Comparison of ENCODE assay signal across 1 cellular context in the genomic region with DNA sequence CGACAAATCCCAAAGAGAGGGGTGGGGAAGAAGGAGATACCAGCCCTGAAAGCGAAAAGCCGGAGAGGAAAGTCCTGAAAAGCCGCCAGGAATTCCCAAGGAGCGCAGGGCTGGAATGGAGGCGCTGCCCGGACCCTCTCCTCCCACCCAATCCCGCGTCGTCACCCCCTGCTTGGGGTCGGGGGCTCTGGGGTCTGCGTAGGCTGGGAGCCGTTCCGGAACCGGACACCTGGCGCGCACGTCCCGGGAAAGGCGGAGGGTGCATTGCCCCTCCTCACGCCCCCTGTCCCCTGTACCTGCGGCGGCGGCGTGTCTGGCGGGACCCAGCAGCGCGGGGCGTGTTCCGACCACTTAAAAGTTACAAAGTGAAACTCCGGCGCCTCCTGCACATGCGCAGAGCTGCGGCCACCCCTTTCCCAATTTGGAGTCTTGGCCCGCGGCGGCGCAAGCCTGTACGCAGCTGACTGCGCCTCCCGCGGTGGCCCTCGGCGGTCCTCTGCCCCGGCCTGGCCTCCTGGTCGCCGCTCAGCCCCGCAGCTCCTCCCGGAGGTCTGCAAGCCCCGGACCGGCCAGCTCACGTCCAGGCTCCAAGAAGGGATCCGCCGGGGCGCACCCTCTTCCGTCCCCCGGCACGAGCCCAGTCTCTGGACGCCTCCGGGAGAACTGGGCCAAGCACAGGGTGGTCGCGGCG.
TF ChIP-seq lines count a peak whose summit lies in the region.

TSS of gene TMEM63A (minus strand) at position 373 of the 691 bp plus-strand sequence. CDS start 4,800 bp downstream, outside the sequence.

TF ChIP-seq in K562, 482 proteins besides CTCF, POLR2A, EP300 and RAD21 (continued from another document and continues in another):
- TF ChIP-seq, protein P1, sequence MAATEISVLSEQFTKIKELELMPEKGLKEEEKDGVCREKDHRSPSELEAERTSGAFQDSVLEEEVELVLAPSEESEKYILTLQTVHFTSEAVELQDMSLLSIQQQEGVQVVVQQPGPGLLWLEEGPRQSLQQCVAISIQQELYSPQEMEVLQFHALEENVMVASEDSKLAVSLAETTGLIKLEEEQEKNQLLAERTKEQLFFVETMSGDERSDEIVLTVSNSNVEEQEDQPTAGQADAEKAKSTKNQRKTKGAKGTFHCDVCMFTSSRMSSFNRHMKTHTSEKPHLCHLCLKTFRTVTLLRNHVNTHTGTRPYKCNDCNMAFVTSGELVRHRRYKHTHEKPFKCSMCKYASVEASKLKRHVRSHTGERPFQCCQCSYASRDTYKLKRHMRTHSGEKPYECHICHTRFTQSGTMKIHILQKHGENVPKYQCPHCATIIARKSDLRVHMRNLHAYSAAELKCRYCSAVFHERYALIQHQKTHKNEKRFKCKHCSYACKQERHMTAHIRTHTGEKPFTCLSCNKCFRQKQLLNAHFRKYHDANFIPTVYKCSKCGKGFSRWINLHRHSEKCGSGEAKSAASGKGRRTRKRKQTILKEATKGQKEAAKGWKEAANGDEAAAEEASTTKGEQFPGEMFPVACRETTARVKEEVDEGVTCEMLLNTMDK (IDR thresholded peaks at IDR 0.05; ENCODE audit: borderline replicate concordance, insufficient read depth, low read depth, low read length, poor library complexity, severe bottlenecking) = peak; percentile 89
- TF ChIP-seq PHF8 (IDR thresholded peaks at IDR 0.05; ENCODE audit: borderline replicate concordance, low read length) = peak; percentile 83
- TF ChIP-seq, protein P2, sequence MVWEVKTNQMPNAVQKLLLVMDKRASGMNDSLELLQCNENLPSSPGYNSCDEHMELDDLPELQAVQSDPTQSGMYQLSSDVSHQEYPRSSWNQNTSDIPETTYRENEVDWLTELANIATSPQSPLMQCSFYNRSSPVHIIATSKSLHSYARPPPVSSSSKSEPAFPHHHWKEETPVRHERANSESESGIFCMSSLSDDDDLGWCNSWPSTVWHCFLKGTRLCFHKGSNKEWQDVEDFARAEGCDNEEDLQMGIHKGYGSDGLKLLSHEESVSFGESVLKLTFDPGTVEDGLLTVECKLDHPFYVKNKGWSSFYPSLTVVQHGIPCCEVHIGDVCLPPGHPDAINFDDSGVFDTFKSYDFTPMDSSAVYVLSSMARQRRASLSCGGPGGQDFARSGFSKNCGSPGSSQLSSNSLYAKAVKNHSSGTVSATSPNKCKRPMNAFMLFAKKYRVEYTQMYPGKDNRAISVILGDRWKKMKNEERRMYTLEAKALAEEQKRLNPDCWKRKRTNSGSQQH (CRISPR knock-in tag; IDR thresholded peaks at IDR 0.05) = 0 out of 2 replicates have a peak, but pooled peaks have one; percentile 6
- TF ChIP-seq PTTG1 (tag; IDR thresholded peaks at IDR 0.05; ENCODE audit: low read depth) = no peak
- no peak for TF ChIP-seq HDAC6 (IDR thresholded peaks at IDR 0.05; ENCODE audit: low read depth, low read length)
- no peak for TF ChIP-seq RBM25 (IDR thresholded peaks at IDR 0.05; ENCODE audit: low read depth, low read length, severe bottlenecking)
- no peak for TF ChIP-seq PYGO2 (tag; IDR thresholded peaks at IDR 0.05)
- no peak for TF ChIP-seq ZNF644 (tag; IDR thresholded peaks at IDR 0.05; ENCODE audit: low read depth)
- 0 out of 2 replicates have a peak, but pooled peaks have one; percentile 4 for TF ChIP-seq ERF (CRISPR knock-in tag; IDR thresholded peaks at IDR 0.05)
- TF ChIP-seq SMARCB1 (IDR thresholded peaks at IDR 0.05; ENCODE audit: insufficient read length, low read depth) = no peak
- TF ChIP-seq TCF7L2 (IDR thresholded peaks at IDR 0.05; ENCODE audit: low read depth, low read length) = no peak
- 0 out of 2 replicates have a peak, but pooled peaks have one; percentile 49 for TF ChIP-seq ZNF224 (CRISPR knock-in tag; IDR thresholded peaks at IDR 0.05)
- TF ChIP-seq OTX1 (CRISPR knock-in tag; IDR thresholded peaks at IDR 0.05) = no peak
- TF ChIP-seq ZNF780A (CRISPR knock-in tag; IDR thresholded peaks at IDR 0.05) = no peak
- peak in 1 of 2 experiments; percentile 84; a peak in 2 of 4 replicates for TF ChIP-seq TEAD1 (CRISPR knock-in tag; IDR thresholded peaks at IDR 0.05)
- 0 out of 2 replicates have a peak, but pooled peaks have one; percentile 37 for TF ChIP-seq RBM34 (IDR thresholded peaks at IDR 0.05; ENCODE audit: borderline replicate concordance, insufficient read depth, low read length)
- peak; percentile 72 for TF ChIP-seq TBP (optimal IDR thresholded peaks at IDR 0.05; ENCODE audit: low read depth, low read length)
- no peak for TF ChIP-seq ZBTB8A (IDR thresholded peaks at IDR 0.05; ENCODE audit: partially characterized antibody)
- no peak for TF ChIP-seq SNRNP70 (optimal IDR thresholded peaks at IDR 0.05; ENCODE audit: low read depth, low read length)
- peak; percentile 65 for TF ChIP-seq RBM22 (IDR thresholded peaks at IDR 0.05; ENCODE audit: low read depth, low read length, poor library complexity, severe bottlenecking)
- TF ChIP-seq TFAP4 (CRISPR knock-in tag; IDR thresholded peaks at IDR 0.05; ENCODE audit: borderline replicate concordance) = peak; percentile 98
- TF ChIP-seq, protein P3, sequence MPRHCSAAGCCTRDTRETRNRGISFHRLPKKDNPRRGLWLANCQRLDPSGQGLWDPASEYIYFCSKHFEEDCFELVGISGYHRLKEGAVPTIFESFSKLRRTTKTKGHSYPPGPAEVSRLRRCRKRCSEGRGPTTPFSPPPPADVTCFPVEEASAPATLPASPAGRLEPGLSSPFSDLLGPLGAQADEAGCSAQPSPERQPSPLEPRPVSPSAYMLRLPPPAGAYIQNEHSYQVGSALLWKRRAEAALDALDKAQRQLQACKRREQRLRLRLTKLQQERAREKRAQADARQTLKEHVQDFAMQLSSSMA (CRISPR knock-in tag; IDR thresholded peaks at IDR 0.05) = peak; percentile 23; the same call in 1 of the 2 replicates
- TF ChIP-seq TOE1 (IDR thresholded peaks at IDR 0.05; ENCODE audit: borderline replicate concordance) = peak; percentile 27
- no peak for TF ChIP-seq TOE1 (CRISPR knock-in tag; IDR thresholded peaks at IDR 0.05; ENCODE audit: borderline replicate concordance, low read depth)
- no peak for TF ChIP-seq DMBX1 (CRISPR knock-in tag; IDR thresholded peaks at IDR 0.05; ENCODE audit: borderline replicate concordance)
- TF ChIP-seq FIP1L1 (IDR thresholded peaks at IDR 0.05; ENCODE audit: low read depth, low read length, poor library complexity, severe bottlenecking) = peak; percentile 58
- no peak for TF ChIP-seq HES1 (IDR thresholded peaks at IDR 0.05; ENCODE audit: low read depth)
- peak; percentile 79 for TF ChIP-seq POLR2B (IDR thresholded peaks at IDR 0.05; ENCODE audit: low read depth, partially characterized antibody)
- 0 out of 2 replicates have a peak, but pooled peaks have one; percentile 36 for TF ChIP-seq TRIM25 (IDR thresholded peaks at IDR 0.05; ENCODE audit: borderline replicate concordance)
- TF ChIP-seq RFX7 (CRISPR knock-in tag; IDR thresholded peaks at IDR 0.05) = no peak
- 0 out of 2 replicates have a peak, but pooled peaks have one; percentile 5 for TF ChIP-seq SMARCA4 (IDR thresholded peaks at IDR 0.05)
- TF ChIP-seq KAT7 (CRISPR knock-in tag; IDR thresholded peaks at IDR 0.05; ENCODE audit: borderline replicate concordance) = peak; percentile 97
- peak; percentile 61 for TF ChIP-seq ATF7 (IDR thresholded peaks at IDR 0.05)
- no peak for TF ChIP-seq KAT8 (IDR thresholded peaks at IDR 0.05; ENCODE audit: low read depth)
- peak; percentile 44 for TF ChIP-seq NFIC (IDR thresholded peaks at IDR 0.05)
- TF ChIP-seq, protein P4, sequence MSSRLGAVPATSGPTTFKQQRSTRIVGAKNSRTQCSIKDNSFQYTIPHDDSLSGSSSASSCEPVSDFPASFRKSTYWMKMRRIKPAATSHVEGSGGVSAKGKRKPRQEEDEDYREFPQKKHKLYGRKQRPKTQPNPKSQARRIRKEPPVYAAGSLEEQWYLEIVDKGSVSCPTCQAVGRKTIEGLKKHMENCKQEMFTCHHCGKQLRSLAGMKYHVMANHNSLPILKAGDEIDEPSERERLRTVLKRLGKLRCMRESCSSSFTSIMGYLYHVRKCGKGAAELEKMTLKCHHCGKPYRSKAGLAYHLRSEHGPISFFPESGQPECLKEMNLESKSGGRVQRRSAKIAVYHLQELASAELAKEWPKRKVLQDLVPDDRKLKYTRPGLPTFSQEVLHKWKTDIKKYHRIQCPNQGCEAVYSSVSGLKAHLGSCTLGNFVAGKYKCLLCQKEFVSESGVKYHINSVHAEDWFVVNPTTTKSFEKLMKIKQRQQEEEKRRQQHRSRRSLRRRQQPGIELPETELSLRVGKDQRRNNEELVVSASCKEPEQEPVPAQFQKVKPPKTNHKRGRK (tag; IDR thresholded peaks at IDR 0.05) = no peak
- 0 out of 2 replicates have a peak, but pooled peaks have one; percentile 2 for TF ChIP-seq E2F3 (CRISPR knock-in tag; IDR thresholded peaks at IDR 0.05)
- peak; percentile 34; the same call in 1 of the 2 replicates for TF ChIP-seq BCOR (IDR thresholded peaks at IDR 0.05)
- TF ChIP-seq DDX20 (tag; IDR thresholded peaks at IDR 0.05; ENCODE audit: low read depth) = no peak
- no peak for TF ChIP-seq GTF2B (IDR thresholded peaks at IDR 0.05; ENCODE audit: extremely low read depth, insufficient read length)
- TF ChIP-seq ATF2 (CRISPR knock-in tag; IDR thresholded peaks at IDR 0.05) = no peak
- TF ChIP-seq VEZF1 (CRISPR knock-in tag; IDR thresholded peaks at IDR 0.05) = peak; percentile 34
- TF ChIP-seq ESRRA (IDR thresholded peaks at IDR 0.05; ENCODE audit: borderline replicate concordance, low read depth) = peak; percentile 44; the same call in 1 of the 2 replicates
- TF ChIP-seq KDM5B (IDR thresholded peaks at IDR 0.05; ENCODE audit: insufficient replicate concordance, low read depth, low read length) = peak; percentile 44
- peak; percentile 72 for TF ChIP-seq CEBPG (CRISPR knock-in tag; IDR thresholded peaks at IDR 0.05)
- peak in 1 of 2 experiments; percentile 19; a peak in 1 of 4 replicates for TF ChIP-seq CEBPG (tag; conservative IDR thresholded peaks at IDR 0.05 in 1 of 2, IDR thresholded peaks at IDR 0.05 in 1 of 2)
- TF ChIP-seq PRMT5 (CRISPR knock-in tag; IDR thresholded peaks at IDR 0.05) = peak; percentile 73; the same call in 1 of the 2 replicates
- TF ChIP-seq ZNF124 (CRISPR knock-in tag; IDR thresholded peaks at IDR 0.05) = no peak
- no peak for TF ChIP-seq MED1 (CRISPR knock-in tag; IDR thresholded peaks at IDR 0.05; ENCODE audit: borderline replicate concordance)
- TF ChIP-seq MTA1 (IDR thresholded peaks at IDR 0.05; ENCODE audit: borderline replicate concordance) = no peak
